Comparison of ENCODE assay signal across 8 cellular contexts in the genomic region with DNA sequence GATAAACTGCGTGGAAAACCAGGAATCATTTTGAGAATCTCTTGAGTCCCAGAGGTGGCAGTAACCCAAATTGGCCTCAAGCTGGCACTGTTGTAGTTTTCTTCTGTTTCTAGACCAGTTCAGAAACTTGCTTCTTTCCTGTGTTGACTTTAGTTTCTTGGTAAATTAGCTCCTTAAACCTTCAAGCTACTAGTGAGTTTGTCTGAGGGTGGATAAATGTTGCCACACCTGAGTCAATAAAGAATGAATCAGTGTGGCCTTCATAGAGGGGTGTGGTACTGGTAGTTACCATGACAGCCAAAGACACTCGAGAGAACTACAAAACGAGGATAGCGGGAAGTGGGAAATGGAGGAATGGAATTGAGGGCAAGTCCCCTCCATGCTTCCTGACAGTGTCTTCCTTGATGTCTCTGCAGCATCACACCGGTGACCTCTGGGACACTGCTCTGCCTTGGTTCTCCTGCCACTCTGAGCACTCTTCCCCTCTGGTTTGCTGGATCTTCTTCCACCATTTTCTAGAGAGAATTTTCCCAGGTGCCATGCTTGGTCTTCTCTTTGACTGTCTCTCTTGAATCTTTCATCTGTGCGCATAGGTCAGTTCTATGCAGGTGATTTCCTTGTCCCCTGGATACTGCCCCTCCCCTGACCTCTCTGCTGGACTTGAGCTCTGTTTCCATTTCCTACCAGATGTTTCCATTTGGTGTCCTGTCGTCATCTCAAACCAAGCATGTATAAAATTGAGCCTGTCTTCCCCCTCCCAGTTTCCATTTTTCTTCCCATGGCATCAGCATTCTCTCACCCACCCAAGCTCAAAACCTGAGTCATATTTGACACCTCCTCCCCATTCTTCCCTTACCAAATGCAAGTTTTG. TPM values are rescaled to one million over a fixed set of nuclear protein-coding genes. Genes with fewer than 3 reads are reported as not detected.
DNase-seq lines count a peak whose midpoint lies in the region; ATAC-seq, FAIRE-seq and TF ChIP-seq lines count a peak whose summit lies in the region.

No MANE protein-coding gene starts in this region.

- no peaks in the 10 kb centered on the region for H4K20me1 ChIP-seq in HepG2 (ENCODE audit: insufficient read depth, low read length)

- no peak overlapping the region for H3K4me2 ChIP-seq in HepG2 (ENCODE audit: low read depth, low read length)

- CTCF ChIA-PET in HepG2 (lab: Yijun Ruan, JAX; ENCODE audit: low intra/inter-chr PET ratio, low total read pairs) = interaction anchor here (1.8 kb wide), 1 partner anchor 36 kb away, joined by 6 read pairs; no protein-coding TSS in a partner anchor

- DNase-seq in activated CD4-positive, CD25-positive, alpha-beta regulatory T cell (lab: John Stamatoyannopoulos, UW) = no peak
- no peak for DNase-seq in ascending aorta (ENCODE audit: low spot score in 2 of 2)
- peak; percentile 32 for DNase-seq in HepG2 (ENCODE audit: low spot score)

- intact Hi-C loops in ascending aorta (cut with DNase I) = no loop called here
- intact Hi-C loops in HepG2 (cut with micrococcal nuclease; ENCODE audit: unreplicated experiment) = no loop called here

- no peak for TF ChIP-seq POLR2A in HepG2 (IDR thresholded peaks at IDR 0.05; ENCODE audit: insufficient read depth in 1 of 2, low read depth in 2 of 2, low read length in 2 of 2)

- no TSS peak for BruUV-seq in HepG2 (replicated peaks; lab: Mats Ljungman, UMichigan)

- peak; percentile 80 for TF ChIP-seq CTCF in LNCAP (IDR thresholded peaks at IDR 0.05)
- peak; percentile 17 to 58 (median 40) for TF ChIP-seq CTCF in ascending aorta (IDR thresholded peaks at IDR 0.05)
- TF ChIP-seq CTCF in HepG2 (CRISPR knock-in tag; IDR thresholded peaks at IDR 0.05) = peak; percentile 48

- H3K4me1 ChIP-seq in ascending aorta = peaks cover 0 to 6% of the 10 kb centered on the region in 2 donors
- peaks cover 16% of the 10 kb centered on the region for H3K4me1 ChIP-seq in HepG2 (ENCODE audit: insufficient read depth, low read length)

- H3K9me3 ChIP-seq in ascending aorta (no peaks in the 10 kb centered on the region), HepG2 (ENCODE audit: low read length) (no peaks in the 10 kb centered on the region)

- POLR2A ChIA-PET in HepG2 (lab: Yijun Ruan, JAX) = interaction anchor here (0.7 to 2.5 kb wide), 4 partner anchors 8 to 46 kb away, joined by 4 to 11 read pairs (median 7); a partner anchor contains a TSS

- no peaks in the 10 kb centered on the region for H3K27me3 ChIP-seq in ascending aorta
- H3K27me3 ChIP-seq in HepG2 (ENCODE audit: control insufficient read depth in 1 of 2, insufficient read depth in 2 of 2, low read length in 2 of 2) = no peaks in the 10 kb centered on the region

- no peak overlapping the region for H3K4me3 ChIP-seq in ascending aorta
- H3K4me3 ChIP-seq in HepG2 (replicated peaks in 1 of 3; ENCODE audit: insufficient read depth in 1 of 3, low read depth in 2 of 3, low read length in 3 of 3) = no peak overlapping the region

- H3K36me3 ChIP-seq in ascending aorta (no peaks in the 10 kb centered on the region), HepG2 (replicated peaks in 1 of 2; ENCODE audit: control insufficient read depth in 1 of 2, insufficient read depth in 2 of 2, low read length in 2 of 2) (no peaks in the 10 kb centered on the region)

- no peak overlapping the region for H3K27ac ChIP-seq in ascending aorta
- no peak overlapping the region for H3K27ac ChIP-seq in HepG2 (ENCODE audit: extremely low read length, insufficient read depth, low read length)

- peak in 1 of 2 experiments; percentile 17; a peak in 1 of 4 replicates for TF ChIP-seq EP300 in HepG2 (IDR thresholded peaks at IDR 0.05; ENCODE audit: low read depth in 2 of 2, low read length in 2 of 2)
- TF ChIP-seq EP300 in HepG2 (CRISPR knock-in tag; IDR thresholded peaks at IDR 0.05; ENCODE audit: borderline replicate concordance) = no peak

- 46% methylated on average over 7 of the region's 7 CpGs for whole genome bisulfite sequencing in HepG2 (ENCODE audit: low lambda C conversion rate)

- peak; percentile 72 to 75 for ATAC-seq in activated CD4-positive, CD25-positive, alpha-beta regulatory T cell treated with anti-CD3 and anti-CD28 coated beads, Interleukin-2, amount 50 U/mL, for 24 hours
- ATAC-seq in HepG2 (peak; percentile 67), HG03354 (IDR thresholded peaks at IDR 0.05; ENCODE audit: poor library complexity, severe bottlenecking, unreplicated experiment) (no peak), GM18907 (IDR thresholded peaks at IDR 0.05; ENCODE audit: unreplicated experiment) (no peak), GM18868 (IDR thresholded peaks at IDR 0.05; ENCODE audit: unreplicated experiment) (no peak)

- no peaks in the 10 kb centered on the region for H3K79me2 ChIP-seq in HepG2 (ENCODE audit: insufficient read depth, low read length)

- in situ Hi-C loops in HepG2 (cut with HindIII; ENCODE audit: extremely low pct_ligation_motif_present, low pct_unique_long_range_greater_than_20kb) = no loop called here

- H3K9ac ChIP-seq in HepG2 (ENCODE audit: insufficient read depth, low read depth, low read length) = no peak overlapping the region

- FAIRE-seq in HepG2 (lab: Jason Lieb, UNC) = peak; percentile 77

- no peak for TF ChIP-seq RAD21 in HepG2 (CRISPR knock-in tag; IDR thresholded peaks at IDR 0.05)

- no peak overlapping the region for H2AFZ ChIP-seq in HepG2 (ENCODE audit: low read length)

RNA-seq across cellular contexts. Expression of a gene that starts 7.2 kb away (rescaled TPM):
- total RNA-seq in ascending aorta (107 TPM), HepG2 (2016; rRNA removed; fragmentation: Illumina TruSeq; extraction: Trizol) (10.5 and 10.9 TPM in 2 replicates)
- total RNA-seq in HepG2 (2016; cell fraction: cytosol; rRNA removed; fragmentation: Illumina TruSeq; extraction: Trizol; ENCODE audit: low read depth) = 5.2 and 7.4 TPM in 2 replicates
- 9.4 and 11.7 TPM in 2 replicates for total RNA-seq in HepG2 (2016; cell fraction: insoluble cytoplasmic fraction; rRNA removed; fragmentation: Illumina TruSeq; extraction: Trizol)
- total RNA-seq in HepG2 (2016; cell fraction: membrane; rRNA removed; fragmentation: Illumina TruSeq; extraction: Trizol) = 9.2 and 9.7 TPM in 2 replicates
- 4.2 and 8.2 TPM in 2 replicates for total RNA-seq in HepG2 (2016; cell fraction: nucleus; rRNA removed; fragmentation: Illumina TruSeq; extraction: Trizol)
- 27.4 and 35.1 TPM in 2 replicates for polyA plus RNA-seq in HepG2 (2011; rRNA removed)
- 32.2 and 49.3 TPM in 2 replicates for polyA plus RNA-seq in HepG2 (2011; cell fraction: cytosol; rRNA removed)
- 59.7 and 63.0 TPM in 2 replicates for polyA plus RNA-seq in HepG2 (2011; cell fraction: nucleus; rRNA removed)
- 16.6 and 24.1 TPM in 2 replicates for polyA plus RNA-seq in HepG2 (2012)
- polyA plus RNA-seq in HepG2 (2016; cell fraction: cytosol; fragmentation: Illumina TruSeq; extraction: Trizol; ENCODE audit: low read depth) = 5.8 and 8.7 TPM in 2 replicates
- 10.2 and 12.5 TPM in 2 replicates for polyA plus RNA-seq in HepG2 (2016; cell fraction: insoluble cytoplasmic fraction; fragmentation: Illumina TruSeq; extraction: Trizol; ENCODE audit: low read depth)
- 7.5 and 7.8 TPM in 2 replicates for polyA plus RNA-seq in HepG2 (2016; cell fraction: membrane; fragmentation: Illumina TruSeq; extraction: Trizol; ENCODE audit: low read depth)
- 12.5 and 16.3 TPM in 2 replicates for polyA plus RNA-seq in HepG2 (2016; cell fraction: nucleus; fragmentation: Illumina TruSeq; extraction: Trizol; ENCODE audit: insufficient read depth, low read depth)
- 10.3 and 10.4 TPM in 2 replicates for polyA minus RNA-seq in HepG2 (2011; rRNA and poly(A)+ RNA removed; ENCODE audit: low replicate concordance)
- polyA minus RNA-seq in HepG2 (2011; cell fraction: cytosol; rRNA and poly(A)+ RNA removed) = 10.2 and 11.6 TPM in 2 replicates
- polyA minus RNA-seq in HepG2 (2011; cell fraction: nucleus; rRNA and poly(A)+ RNA removed) = 7.2 and 9.7 TPM in 2 replicates

RNA-seq across cellular contexts. Expression of a gene that starts 27.2 kb away (rescaled TPM):
- total RNA-seq in ascending aorta = 32.6 TPM
- total RNA-seq in HepG2 (2016; rRNA removed; fragmentation: Illumina TruSeq; extraction: Trizol) = 0.48 and 0.49 TPM in 2 replicates
- total RNA-seq in HepG2 (2016; cell fraction: cytosol; rRNA removed; fragmentation: Illumina TruSeq; extraction: Trizol; ENCODE audit: low read depth) = 0.26 and 0.40 TPM in 2 replicates
- 0.48 and 0.54 TPM in 2 replicates for total RNA-seq in HepG2 (2016; cell fraction: insoluble cytoplasmic fraction; rRNA removed; fragmentation: Illumina TruSeq; extraction: Trizol)
- total RNA-seq in HepG2 (2016; cell fraction: membrane; rRNA removed; fragmentation: Illumina TruSeq; extraction: Trizol) = 0.83 and 1.2 TPM in 2 replicates
- total RNA-seq in HepG2 (2016; cell fraction: nucleus; rRNA removed; fragmentation: Illumina TruSeq; extraction: Trizol) = 0.50 and 0.53 TPM in 2 replicates
- 0.78 and 0.80 TPM in 2 replicates for polyA plus RNA-seq in HepG2 (2011; rRNA removed)
- 0.76 and 1.3 TPM in 2 replicates for polyA plus RNA-seq in HepG2 (2011; cell fraction: cytosol; rRNA removed)
- 2.5 and 3.0 TPM in 2 replicates for polyA plus RNA-seq in HepG2 (2011; cell fraction: nucleus; rRNA removed)
- 0.16 and 0.44 TPM in 2 replicates for polyA plus RNA-seq in HepG2 (2012)
- 0.32 and 0.45 TPM in 2 replicates for polyA plus RNA-seq in HepG2 (2016; cell fraction: cytosol; fragmentation: Illumina TruSeq; extraction: Trizol; ENCODE audit: low read depth)
- polyA plus RNA-seq in HepG2 (2016; cell fraction: insoluble cytoplasmic fraction; fragmentation: Illumina TruSeq; extraction: Trizol; ENCODE audit: low read depth) = 0.64 and 0.76 TPM in 2 replicates
- 0.64 and 0.71 TPM in 2 replicates for polyA plus RNA-seq in HepG2 (2016; cell fraction: membrane; fragmentation: Illumina TruSeq; extraction: Trizol; ENCODE audit: low read depth)
- polyA plus RNA-seq in HepG2 (2016; cell fraction: nucleus; fragmentation: Illumina TruSeq; extraction: Trizol; ENCODE audit: insufficient read depth, low read depth) = 2.1 and 3.2 TPM in 2 replicates
- polyA minus RNA-seq in HepG2 (2011; rRNA and poly(A)+ RNA removed; ENCODE audit: low replicate concordance) = 1.7 and 8.5 TPM in 2 replicates
- 0.79 TPM in 1 of 2 replicates, not detected in the other for polyA minus RNA-seq in HepG2 (2011; cell fraction: cytosol; rRNA and poly(A)+ RNA removed)
- polyA minus RNA-seq in HepG2 (2011; cell fraction: nucleus; rRNA and poly(A)+ RNA removed) = 0.25 and 0.26 TPM in 2 replicates

RNA-seq across cellular contexts. Expression of a gene that starts 42.9 kb away (rescaled TPM):
- total RNA-seq in ascending aorta (30.9 TPM), HepG2 (2016; rRNA removed; fragmentation: Illumina TruSeq; extraction: Trizol) (7.5 and 12.4 TPM in 2 replicates)
- 2.6 and 4.3 TPM in 2 replicates for total RNA-seq in HepG2 (2016; cell fraction: cytosol; rRNA removed; fragmentation: Illumina TruSeq; extraction: Trizol; ENCODE audit: low read depth)
- 5.5 and 11.6 TPM in 2 replicates for total RNA-seq in HepG2 (2016; cell fraction: insoluble cytoplasmic fraction; rRNA removed; fragmentation: Illumina TruSeq; extraction: Trizol)
- total RNA-seq in HepG2 (2016; cell fraction: membrane; rRNA removed; fragmentation: Illumina TruSeq; extraction: Trizol) = 5.3 and 7.4 TPM in 2 replicates
- 13.3 and 15.7 TPM in 2 replicates for total RNA-seq in HepG2 (2016; cell fraction: nucleus; rRNA removed; fragmentation: Illumina TruSeq; extraction: Trizol)
- 18.6 and 18.8 TPM in 2 replicates for polyA plus RNA-seq in HepG2 (2011; rRNA removed)
- polyA plus RNA-seq in HepG2 (2011; cell fraction: cytosol; rRNA removed) = 5.6 and 8.3 TPM in 2 replicates
- 74.8 and 103 TPM in 2 replicates for polyA plus RNA-seq in HepG2 (2011; cell fraction: nucleus; rRNA removed)
- polyA plus RNA-seq in HepG2 (2012) = 15.3 and 17.6 TPM in 2 replicates
- 4.4 and 5.1 TPM in 2 replicates for polyA plus RNA-seq in HepG2 (2016; cell fraction: cytosol; fragmentation: Illumina TruSeq; extraction: Trizol; ENCODE audit: low read depth)
- 8.5 and 13.0 TPM in 2 replicates for polyA plus RNA-seq in HepG2 (2016; cell fraction: insoluble cytoplasmic fraction; fragmentation: Illumina TruSeq; extraction: Trizol; ENCODE audit: low read depth)
- polyA plus RNA-seq in HepG2 (2016; cell fraction: membrane; fragmentation: Illumina TruSeq; extraction: Trizol; ENCODE audit: low read depth) = 7.7 and 10.7 TPM in 2 replicates
- 31.0 and 36.7 TPM in 2 replicates for polyA plus RNA-seq in HepG2 (2016; cell fraction: nucleus; fragmentation: Illumina TruSeq; extraction: Trizol; ENCODE audit: insufficient read depth, low read depth)
- polyA minus RNA-seq in HepG2 (2011; rRNA and poly(A)+ RNA removed; ENCODE audit: low replicate concordance) = 9.3 and 33.1 TPM in 2 replicates
- polyA minus RNA-seq in HepG2 (2011; cell fraction: cytosol; rRNA and poly(A)+ RNA removed) = 5.9 and 7.6 TPM in 2 replicates
- 12.7 and 14.4 TPM in 2 replicates for polyA minus RNA-seq in HepG2 (2011; cell fraction: nucleus; rRNA and poly(A)+ RNA removed)

RNA-seq across cellular contexts. Expression of a gene that starts 45.6 kb away (rescaled TPM):
- total RNA-seq in ascending aorta = 22.6 TPM
- total RNA-seq in HepG2 (2016; rRNA removed; fragmentation: Illumina TruSeq; extraction: Trizol) = 6.1 and 10.1 TPM in 2 replicates
- 4.1 and 5.9 TPM in 2 replicates for total RNA-seq in HepG2 (2016; cell fraction: cytosol; rRNA removed; fragmentation: Illumina TruSeq; extraction: Trizol; ENCODE audit: low read depth)
- 5.8 and 13.4 TPM in 2 replicates for total RNA-seq in HepG2 (2016; cell fraction: insoluble cytoplasmic fraction; rRNA removed; fragmentation: Illumina TruSeq; extraction: Trizol)
- 4.4 and 5.5 TPM in 2 replicates for total RNA-seq in HepG2 (2016; cell fraction: membrane; rRNA removed; fragmentation: Illumina TruSeq; extraction: Trizol)
- 14.1 and 16.4 TPM in 2 replicates for total RNA-seq in HepG2 (2016; cell fraction: nucleus; rRNA removed; fragmentation: Illumina TruSeq; extraction: Trizol)
- polyA plus RNA-seq in HepG2 (2011; rRNA removed) = 14.7 and 15.7 TPM in 2 replicates
- polyA plus RNA-seq in HepG2 (2011; cell fraction: cytosol; rRNA removed) = 4.4 and 7.5 TPM in 2 replicates
- 60.6 and 87.4 TPM in 2 replicates for polyA plus RNA-seq in HepG2 (2011; cell fraction: nucleus; rRNA removed)
- polyA plus RNA-seq in HepG2 (2012) = 6.9 and 9.5 TPM in 2 replicates
- polyA plus RNA-seq in HepG2 (2016; cell fraction: cytosol; fragmentation: Illumina TruSeq; extraction: Trizol; ENCODE audit: low read depth) = 3.7 and 4.6 TPM in 2 replicates
- polyA plus RNA-seq in HepG2 (2016; cell fraction: insoluble cytoplasmic fraction; fragmentation: Illumina TruSeq; extraction: Trizol; ENCODE audit: low read depth) = 6.4 and 7.5 TPM in 2 replicates
- 4.8 and 5.8 TPM in 2 replicates for polyA plus RNA-seq in HepG2 (2016; cell fraction: membrane; fragmentation: Illumina TruSeq; extraction: Trizol; ENCODE audit: low read depth)
- polyA plus RNA-seq in HepG2 (2016; cell fraction: nucleus; fragmentation: Illumina TruSeq; extraction: Trizol; ENCODE audit: insufficient read depth, low read depth) = 61.7 and 63.7 TPM in 2 replicates
- 6.7 and 12.7 TPM in 2 replicates for polyA minus RNA-seq in HepG2 (2011; rRNA and poly(A)+ RNA removed; ENCODE audit: low replicate concordance)
- 1.9 and 4.6 TPM in 2 replicates for polyA minus RNA-seq in HepG2 (2011; cell fraction: cytosol; rRNA and poly(A)+ RNA removed)
- 11.1 TPM in 2 replicates for polyA minus RNA-seq in HepG2 (2011; cell fraction: nucleus; rRNA and poly(A)+ RNA removed)

RNA-seq across cellular contexts. Expression of a gene that starts 55.5 kb away (rescaled TPM):
- total RNA-seq in ascending aorta (113 TPM), HepG2 (2016; rRNA removed; fragmentation: Illumina TruSeq; extraction: Trizol) (170 and 188 TPM in 2 replicates)
- total RNA-seq in HepG2 (2016; cell fraction: cytosol; rRNA removed; fragmentation: Illumina TruSeq; extraction: Trizol; ENCODE audit: low read depth) = 49.0 and 62.5 TPM in 2 replicates
- total RNA-seq in HepG2 (2016; cell fraction: insoluble cytoplasmic fraction; rRNA removed; fragmentation: Illumina TruSeq; extraction: Trizol) = 171 and 181 TPM in 2 replicates
- 78.0 and 95.5 TPM in 2 replicates for total RNA-seq in HepG2 (2016; cell fraction: membrane; rRNA removed; fragmentation: Illumina TruSeq; extraction: Trizol)
- total RNA-seq in HepG2 (2016; cell fraction: nucleus; rRNA removed; fragmentation: Illumina TruSeq; extraction: Trizol) = 66.5 and 72.2 TPM in 2 replicates
- polyA plus RNA-seq in HepG2 (2011; rRNA removed) = 149 and 173 TPM in 2 replicates
- 212 and 274 TPM in 2 replicates for polyA plus RNA-seq in HepG2 (2011; cell fraction: cytosol; rRNA removed)
- polyA plus RNA-seq in HepG2 (2011; cell fraction: nucleus; rRNA removed) = 137 and 147 TPM in 2 replicates
- polyA plus RNA-seq in HepG2 (2012) = 91.5 and 93.8 TPM in 2 replicates
- 58.1 and 67.4 TPM in 2 replicates for polyA plus RNA-seq in HepG2 (2016; cell fraction: cytosol; fragmentation: Illumina TruSeq; extraction: Trizol; ENCODE audit: low read depth)
- polyA plus RNA-seq in HepG2 (2016; cell fraction: insoluble cytoplasmic fraction; fragmentation: Illumina TruSeq; extraction: Trizol; ENCODE audit: low read depth) = 192 and 207 TPM in 2 replicates
- polyA plus RNA-seq in HepG2 (2016; cell fraction: membrane; fragmentation: Illumina TruSeq; extraction: Trizol; ENCODE audit: low read depth) = 72.5 and 83.6 TPM in 2 replicates
- 110 and 123 TPM in 2 replicates for polyA plus RNA-seq in HepG2 (2016; cell fraction: nucleus; fragmentation: Illumina TruSeq; extraction: Trizol; ENCODE audit: insufficient read depth, low read depth)
- 209 and 295 TPM in 2 replicates for polyA minus RNA-seq in HepG2 (2011; rRNA and poly(A)+ RNA removed; ENCODE audit: low replicate concordance)
- 83.6 and 84.9 TPM in 2 replicates for polyA minus RNA-seq in HepG2 (2011; cell fraction: cytosol; rRNA and poly(A)+ RNA removed)
- polyA minus RNA-seq in HepG2 (2011; cell fraction: nucleus; rRNA and poly(A)+ RNA removed) = 31.7 and 34.7 TPM in 2 replicates

Comparison
In these comparisons a context has a peak if more than half of its experiments do, and no peak if none do; other contexts are left out.
1. ATAC-seq: peak in activated CD4-positive, CD25-positive, alpha-beta regulatory T cell treated with anti-CD3 and anti-CD28 coated beads, Interleukin-2, amount 50 U/mL, for 24 hours (2 of 2) and HepG2 (single experiment); none in HG03354 (single experiment), GM18907 (single experiment) and GM18868 (single experiment).
2. RNA of a gene that starts 27.2 kb away (total RNA-seq): 32.6 TPM in ascending aorta (single experiment); 0.26 to 1.2 TPM in HepG2; every median in the first group is over 10 times any median in the second.
3. Peak in every context shown above with its lines, with median percentiles within 50 percentile points of each other: CTCF ChIP-seq.